ENCODE assay signal across 8 cellular contexts in genomic region chr17:29617481-29618271, GRCh38. TPM values are rescaled to one million over a fixed set of nuclear protein-coding genes. Genes with fewer than 3 reads are reported as not detected.
A peak's percentile ranks its signal among the peaks of the same experiment; 100 is the strongest.
DNase-seq lines count a peak whose midpoint lies in the region; ATAC-seq, FAIRE-seq and TF ChIP-seq lines count a peak whose summit lies in the region.

No MANE protein-coding gene starts in this region.

- DNase-seq in A549 (ENCODE audit: low read depth in 1 of 2, low spot score in 1 of 2) = peak; percentile 85 to 86
- peak; percentile 56 for DNase-seq in NCI-H146 treated with DMSO at 0.1 percent for 48 hours (lab: John Stamatoyannopoulos, UW; ENCODE audit: unreplicated experiment)
- DNase-seq in activated CD4-positive, alpha-beta T cell treated with anti-CD3 and anti-CD28 coated beads, Interleukin-2, amount 10 ng/mL, durations not matched to agents 24 days and 14 days = peak; percentile 97
- DNase-seq in colonic mucosa = peak; percentile 89
- peak; percentile 52 for DNase-seq in HepG2 (ENCODE audit: low spot score)
- DNase-seq in stimulated activated CD4-positive, alpha-beta T cell treated with anti-CD3 and anti-CD28 coated beads, Interleukin-4, amount 100 ng/mL, for 24 hours = peak; percentile 89
- no peak for DNase-seq in SHP77 treated with DMSO at 0.1 percent for 48 hours (lab: John Stamatoyannopoulos, UW)

- TF ChIP-seq CTCF in A549 (IDR thresholded peaks at IDR 0.05) (peak; percentile 96), colonic mucosa (IDR thresholded peaks at IDR 0.05) (peak; percentile 88), HepG2 (CRISPR knock-in tag; IDR thresholded peaks at IDR 0.05) (peak; percentile 90)

- no peak for FAIRE-seq in A549 (lab: Jason Lieb, UNC)
- FAIRE-seq in HepG2 (lab: Jason Lieb, UNC) = no peak

- no peaks in the 10 kb centered on the region for H3K9me3 Mint-ChIP-seq in activated CD4-positive, alpha-beta T cell treated with anti-CD3 and anti-CD28 coated beads, Interleukin-2, amount 10 ng/mL, durations not matched to agents 24 days and 14 days

- H3K4me2 ChIP-seq in A549 = peak overlapping the region; percentile 70
- H3K4me2 ChIP-seq in HepG2 (ENCODE audit: low read depth, low read length) = peak overlapping the region; percentile 97

- H3K4me1 ChIP-seq in A549 = peaks cover 57% of the 10 kb centered on the region
- peaks cover 26% of the 10 kb centered on the region for H3K4me1 ChIP-seq in colonic mucosa
- H3K4me1 ChIP-seq in HepG2 (ENCODE audit: insufficient read depth, low read length) = peaks cover 77% of the 10 kb centered on the region

- WGBS in A549 (ENCODE audit: missing lambda C conversion rate) = 38% methylated on average over 43 of the region's 68 CpGs
- 28% methylated on average over 6 of the region's 68 CpGs for WGBS in HepG2 (ENCODE audit: low lambda C conversion rate)

- in situ Hi-C loops in HepG2 (cut with HindIII; ENCODE audit: extremely low pct_ligation_motif_present, low pct_unique_long_range_greater_than_20kb) = loop anchor here (5.0 kb wide), 1 partner anchor 35 kb away; no protein-coding TSS in a partner anchor

- POLR2A ChIA-PET in A549 (lab: Yijun Ruan, JAX) = interaction anchor here (1.0 to 2.3 kb wide), 4 partner anchors 21 to 314 kb away, joined by 3 to 15 read pairs (median 6); partner anchors contain the start of gene ANKRD13B
- POLR2A ChIA-PET in HepG2 (lab: Yijun Ruan, JAX) = interaction anchor here (0.9 to 1.5 kb wide), 9 partner anchors 22 to 323 kb away, joined by 3 to 5 read pairs (median 3); partner anchors contain the start of genes NUFIP2 and TAOK1

- H4K20me1 ChIP-seq in HepG2 (ENCODE audit: insufficient read depth, low read length) = no peaks in the 10 kb centered on the region

- peak overlapping the region; percentile 93 for H3K27ac Mint-ChIP-seq in activated CD4-positive, alpha-beta T cell treated with anti-CD3 and anti-CD28 coated beads, Interleukin-2, amount 10 ng/mL, durations not matched to agents 24 days and 14 days

- H3K9ac ChIP-seq in colonic mucosa (ENCODE audit: low read depth in 2 of 2, low read length in 2 of 2) (peak overlapping the region; percentile 27 to 62), HepG2 (ENCODE audit: insufficient read depth, low read depth, low read length) (peak overlapping the region; percentile 41)

- peaks cover 40% of the 10 kb centered on the region for H3K4me1 Mint-ChIP-seq in activated CD4-positive, alpha-beta T cell treated with anti-CD3 and anti-CD28 coated beads, Interleukin-2, amount 10 ng/mL, durations not matched to agents 24 days and 14 days

- no peak overlapping the region for H2AFZ ChIP-seq in HepG2 (ENCODE audit: low read length)

- no TSS peak for BruUV-seq in HepG2 (replicated peaks; lab: Mats Ljungman, UMichigan)

- TF ChIP-seq POLR2A in A549 (IDR thresholded peaks at IDR 0.05; ENCODE audit: low read length) (no peak), HepG2 (IDR thresholded peaks at IDR 0.05; ENCODE audit: insufficient read depth in 1 of 2, low read depth in 2 of 2, low read length in 2 of 2) (no peak)

- H3K9me3 ChIP-seq in A549 (no peaks in the 10 kb centered on the region), colonic mucosa (no peaks in the 10 kb centered on the region), HepG2 (ENCODE audit: low read length) (no peaks in the 10 kb centered on the region)

- H3K27ac ChIP-seq in A549 = peak overlapping the region; percentile 63 to 82
- peak overlapping the region; percentile 37 for H3K27ac ChIP-seq in colonic mucosa
- H3K27ac ChIP-seq in HepG2 (ENCODE audit: extremely low read length, insufficient read depth, low read length) = no peak overlapping the region

- peak overlapping the region; percentile 83 for H3K4me3 Mint-ChIP-seq in activated CD4-positive, alpha-beta T cell treated with anti-CD3 and anti-CD28 coated beads, Interleukin-2, amount 10 ng/mL, durations not matched to agents 24 days and 14 days

- H3K27me3 ChIP-seq in colonic mucosa = peaks cover 4% of the 10 kb centered on the region
- H3K27me3 ChIP-seq in HepG2 (ENCODE audit: control insufficient read depth in 1 of 2, insufficient read depth in 2 of 2, low read length in 2 of 2) = peaks cover 4 to 80% of the 10 kb centered on the region in 2 experiments

- no peaks in the 10 kb centered on the region for H3K79me2 ChIP-seq in HepG2 (ENCODE audit: insufficient read depth, low read length)

- TF ChIP-seq RAD21 in A549 (conservative IDR thresholded peaks at IDR 0.05 in 1 of 2, IDR thresholded peaks at IDR 0.05 in 1 of 2) (peak; percentile 65 to 81), HepG2 (CRISPR knock-in tag; IDR thresholded peaks at IDR 0.05) (peak; percentile 51; the same call in 1 of the 2 replicates)

- CTCF ChIA-PET in A549 (lab: Yijun Ruan, JAX) (interaction anchor here (0.6 to 23.2 kb wide), 50 partner anchors 9 to 825 kb away, joined by 3 to 447 read pairs (median 4); partner anchors contain the start of genes ABHD15, ANKRD13B, SSH2 and TP53I13), HepG2 (lab: Yijun Ruan, JAX; ENCODE audit: low intra/inter-chr PET ratio, low total read pairs) (interaction anchor here (0.7 to 2.6 kb wide), 4 partner anchors 22 to 162 kb away, joined by 3 to 10 read pairs (median 4); no protein-coding TSS in a partner anchor)

- intact Hi-C loops in activated CD4-positive, alpha-beta T cell treated with anti-CD3 and anti-CD28 coated beads, Interleukin-2, amount 10 ng/mL, durations not matched to agents 24 days and 14 days (cut with micrococcal nuclease) = loop anchor here (2.0 to 5.0 kb wide), 2 partner anchors 143 to 315 kb away; partner anchors contain the start of gene SSH2
- intact Hi-C loops in colonic mucosa (cut with DNase I) = loop anchor here (5.0 kb wide), 1 partner anchor 35 kb away; no protein-coding TSS in a partner anchor
- intact Hi-C loops in HepG2 (cut with micrococcal nuclease; ENCODE audit: unreplicated experiment) = no loop called here

- ATAC-seq in A549 (peak; percentile 39 to 73), GM19023 (IDR thresholded peaks at IDR 0.05; ENCODE audit: unreplicated experiment) (peak; percentile 1), HepG2 (peak; percentile 58)

- peak overlapping the region; percentile 23; the same call in 2 of the 3 replicates for H3K4me3 ChIP-seq in A549
- peak overlapping the region; percentile 33 for H3K4me3 ChIP-seq in colonic mucosa
- H3K4me3 ChIP-seq in HepG2 (replicated peaks in 1 of 3; ENCODE audit: insufficient read depth in 1 of 3, low read depth in 2 of 3, low read length in 3 of 3) = peak overlapping the region; percentile 36 to 75 (median 42); a peak in 5 of 6 replicates

- no peaks in the 10 kb centered on the region for H3K36me3 Mint-ChIP-seq in activated CD4-positive, alpha-beta T cell treated with anti-CD3 and anti-CD28 coated beads, Interleukin-2, amount 10 ng/mL, durations not matched to agents 24 days and 14 days (ENCODE audit: low read depth)

- TF ChIP-seq EP300 in A549 (IDR thresholded peaks at IDR 0.05) (no peak), HepG2 (IDR thresholded peaks at IDR 0.05; ENCODE audit: low read depth in 2 of 2, low read length in 2 of 2) (no peak), HepG2 (CRISPR knock-in tag; IDR thresholded peaks at IDR 0.05; ENCODE audit: borderline replicate concordance) (no peak)

- H3K27me3 Mint-ChIP-seq in activated CD4-positive, alpha-beta T cell treated with anti-CD3 and anti-CD28 coated beads, Interleukin-2, amount 10 ng/mL, durations not matched to agents 24 days and 14 days = peaks cover 6% of the 10 kb centered on the region

- H3K36me3 ChIP-seq in colonic mucosa (no peaks in the 10 kb centered on the region), HepG2 (replicated peaks in 1 of 2; ENCODE audit: control insufficient read depth in 1 of 2, insufficient read depth in 2 of 2, low read length in 2 of 2) (no peaks in the 10 kb centered on the region)

RNA-seq across cellular contexts. Expression of gene CORO6, which starts 5.0 kb away (rescaled TPM):
- polyA plus RNA-seq in A549 (2011; rRNA removed) (5.0 and 6.1 TPM in 2 replicates), A549 (2017; fragmentation: RNase III; extraction: RNeasy Plus Mini Kit Qiagen cat#74134 plus additional on column Dnase treatment) (7.9 to 10.9 TPM (median 10.1 TPM) in 3 replicates), HepG2 (2011; rRNA removed) (0.82 and 1.2 TPM in 2 replicates)
- 9.2 and 10.4 TPM in 2 replicates for polyA plus RNA-seq in A549 (2012; cell fraction: cytosol; rRNA removed)
- polyA plus RNA-seq in A549 (2012; cell fraction: nucleus; rRNA removed) = 132 and 139 TPM in 2 replicates
- 11.6 and 12.8 TPM in 2 replicates for polyA minus RNA-seq in A549 (2011; rRNA and poly(A)+ RNA removed)
- 5.6 and 6.4 TPM in 2 replicates for total RNA-seq in activated CD4-positive, alpha-beta T cell treated with anti-CD3 and anti-CD28 coated beads, Interleukin-2, amount 10 ng/mL, durations not matched to agents 24 days and 14 days
- total RNA-seq in colonic mucosa (1 to 10 TPM in 1 of 2 donors, under 1 TPM in 1; 0.62 to 2.5 TPM), HepG2 (2016; rRNA removed; fragmentation: Illumina TruSeq; extraction: Trizol) (0.42 TPM in 1 of 2 replicates, not detected in the other)
- total RNA-seq in HepG2 (2016; cell fraction: cytosol; rRNA removed; fragmentation: Illumina TruSeq; extraction: Trizol; ENCODE audit: low read depth) = 0.10 TPM in 1 of 2 replicates, not detected in the other
- total RNA-seq in HepG2 (2016; cell fraction: insoluble cytoplasmic fraction; rRNA removed; fragmentation: Illumina TruSeq; extraction: Trizol) = 0.15 and 0.39 TPM in 2 replicates
- 0.14 TPM in 1 of 2 replicates, not detected in the other for total RNA-seq in HepG2 (2016; cell fraction: membrane; rRNA removed; fragmentation: Illumina TruSeq; extraction: Trizol)
- 0.38 and 0.71 TPM in 2 replicates for total RNA-seq in HepG2 (2016; cell fraction: nucleus; rRNA removed; fragmentation: Illumina TruSeq; extraction: Trizol)
- polyA plus RNA-seq in HepG2 (2011; cell fraction: cytosol; rRNA removed) = 0.20 and 0.22 TPM in 2 replicates
- 10.2 and 12.8 TPM in 2 replicates for polyA plus RNA-seq in HepG2 (2011; cell fraction: nucleus; rRNA removed)
- 0.16 and 0.25 TPM in 2 replicates for polyA plus RNA-seq in HepG2 (2012)
- polyA plus RNA-seq in HepG2 (2016; cell fraction: cytosol; fragmentation: Illumina TruSeq; extraction: Trizol; ENCODE audit: low read depth) = 0.12 TPM in 1 of 2 replicates, not detected in the other
- polyA plus RNA-seq in HepG2 (2016; cell fraction: insoluble cytoplasmic fraction; fragmentation: Illumina TruSeq; extraction: Trizol; ENCODE audit: low read depth) = 0.20 TPM in 1 of 2 replicates, not detected in the other
- not detected in 2 replicates for polyA plus RNA-seq in HepG2 (2016; cell fraction: membrane; fragmentation: Illumina TruSeq; extraction: Trizol; ENCODE audit: low read depth)
- 0.96 and 2.4 TPM in 2 replicates for polyA plus RNA-seq in HepG2 (2016; cell fraction: nucleus; fragmentation: Illumina TruSeq; extraction: Trizol; ENCODE audit: insufficient read depth, low read depth)
- 4.6 TPM in 1 of 2 replicates, not detected in the other for polyA minus RNA-seq in HepG2 (2011; rRNA and poly(A)+ RNA removed; ENCODE audit: low replicate concordance)
- polyA minus RNA-seq in HepG2 (2011; cell fraction: cytosol; rRNA and poly(A)+ RNA removed) = not detected in 2 replicates
- polyA minus RNA-seq in HepG2 (2011; cell fraction: nucleus; rRNA and poly(A)+ RNA removed) = 0.50 and 0.52 TPM in 2 replicates

RNA-seq across cellular contexts. Expression of gene ANKRD13B, which starts 24.7 kb away (rescaled TPM):
- 4.0 and 4.5 TPM in 2 replicates for polyA plus RNA-seq in A549 (2011; rRNA removed)
- polyA plus RNA-seq in A549 (2012; cell fraction: cytosol; rRNA removed) = 16.3 and 21.8 TPM in 2 replicates
- 84.1 and 142 TPM in 2 replicates for polyA plus RNA-seq in A549 (2012; cell fraction: nucleus; rRNA removed)
- polyA plus RNA-seq in A549 (2017; fragmentation: RNase III; extraction: RNeasy Plus Mini Kit Qiagen cat#74134 plus additional on column Dnase treatment) = 15.3 to 17.8 TPM (median 16.4 TPM) in 3 replicates
- polyA minus RNA-seq in A549 (2011; rRNA and poly(A)+ RNA removed) = 9.2 and 10.1 TPM in 2 replicates
- total RNA-seq in activated CD4-positive, alpha-beta T cell treated with anti-CD3 and anti-CD28 coated beads, Interleukin-2, amount 10 ng/mL, durations not matched to agents 24 days and 14 days = 43.1 and 49.8 TPM in 2 replicates
- total RNA-seq in colonic mucosa = 10 to 100 TPM in 1 of 2 donors, 1 to 10 TPM in 1; 3.1 to 10.2 TPM
- 1.6 and 1.7 TPM in 2 replicates for total RNA-seq in HepG2 (2016; rRNA removed; fragmentation: Illumina TruSeq; extraction: Trizol)
- 0.71 and 0.79 TPM in 2 replicates for total RNA-seq in HepG2 (2016; cell fraction: cytosol; rRNA removed; fragmentation: Illumina TruSeq; extraction: Trizol; ENCODE audit: low read depth)
- total RNA-seq in HepG2 (2016; cell fraction: insoluble cytoplasmic fraction; rRNA removed; fragmentation: Illumina TruSeq; extraction: Trizol) = 0.76 and 1.6 TPM in 2 replicates
- total RNA-seq in HepG2 (2016; cell fraction: membrane; rRNA removed; fragmentation: Illumina TruSeq; extraction: Trizol) = 1.5 and 1.9 TPM in 2 replicates
- 2.0 and 2.4 TPM in 2 replicates for total RNA-seq in HepG2 (2016; cell fraction: nucleus; rRNA removed; fragmentation: Illumina TruSeq; extraction: Trizol)
- polyA plus RNA-seq in HepG2 (2011; rRNA removed) = 1.8 and 2.2 TPM in 2 replicates
- polyA plus RNA-seq in HepG2 (2011; cell fraction: cytosol; rRNA removed) = 0.83 and 1.4 TPM in 2 replicates
- polyA plus RNA-seq in HepG2 (2011; cell fraction: nucleus; rRNA removed) = 9.9 and 14.7 TPM in 2 replicates
- polyA plus RNA-seq in HepG2 (2012) = 1.2 and 2.1 TPM in 2 replicates
- polyA plus RNA-seq in HepG2 (2016; cell fraction: cytosol; fragmentation: Illumina TruSeq; extraction: Trizol; ENCODE audit: low read depth) = 0.67 and 0.84 TPM in 2 replicates
- 1.7 and 2.2 TPM in 2 replicates for polyA plus RNA-seq in HepG2 (2016; cell fraction: insoluble cytoplasmic fraction; fragmentation: Illumina TruSeq; extraction: Trizol; ENCODE audit: low read depth)
- 1.7 and 1.9 TPM in 2 replicates for polyA plus RNA-seq in HepG2 (2016; cell fraction: membrane; fragmentation: Illumina TruSeq; extraction: Trizol; ENCODE audit: low read depth)
- 6.1 and 8.4 TPM in 2 replicates for polyA plus RNA-seq in HepG2 (2016; cell fraction: nucleus; fragmentation: Illumina TruSeq; extraction: Trizol; ENCODE audit: insufficient read depth, low read depth)
- 3.0 and 21.2 TPM in 2 replicates for polyA minus RNA-seq in HepG2 (2011; rRNA and poly(A)+ RNA removed; ENCODE audit: low replicate concordance)
- 1.5 and 1.8 TPM in 2 replicates for polyA minus RNA-seq in HepG2 (2011; cell fraction: cytosol; rRNA and poly(A)+ RNA removed)
- 0.75 and 1.8 TPM in 2 replicates for polyA minus RNA-seq in HepG2 (2011; cell fraction: nucleus; rRNA and poly(A)+ RNA removed)

RNA-seq across cellular contexts. Expression of gene GIT1, which starts 28.2 kb away (rescaled TPM):
- polyA plus RNA-seq in A549 (2011; rRNA removed) (53.0 and 56.8 TPM in 2 replicates), A549 (2017; fragmentation: RNase III; extraction: RNeasy Plus Mini Kit Qiagen cat#74134 plus additional on column Dnase treatment) (45.2 to 47.8 TPM (median 45.3 TPM) in 3 replicates), HepG2 (2011; rRNA removed) (30.8 and 31.5 TPM in 2 replicates)
- 73.4 and 97.2 TPM in 2 replicates for polyA plus RNA-seq in A549 (2012; cell fraction: cytosol; rRNA removed)
- 121 and 187 TPM in 2 replicates for polyA plus RNA-seq in A549 (2012; cell fraction: nucleus; rRNA removed)
- 104 and 105 TPM in 2 replicates for polyA minus RNA-seq in A549 (2011; rRNA and poly(A)+ RNA removed)
- 91.3 and 91.4 TPM in 2 replicates for total RNA-seq in activated CD4-positive, alpha-beta T cell treated with anti-CD3 and anti-CD28 coated beads, Interleukin-2, amount 10 ng/mL, durations not matched to agents 24 days and 14 days
- total RNA-seq in colonic mucosa (10 to 100 TPM; 32.8 to 54.9 TPM), HepG2 (2016; rRNA removed; fragmentation: Illumina TruSeq; extraction: Trizol) (12.9 and 14.2 TPM in 2 replicates)
- total RNA-seq in HepG2 (2016; cell fraction: cytosol; rRNA removed; fragmentation: Illumina TruSeq; extraction: Trizol; ENCODE audit: low read depth) = 6.7 and 9.1 TPM in 2 replicates
- total RNA-seq in HepG2 (2016; cell fraction: insoluble cytoplasmic fraction; rRNA removed; fragmentation: Illumina TruSeq; extraction: Trizol) = 11.3 and 13.5 TPM in 2 replicates
- total RNA-seq in HepG2 (2016; cell fraction: membrane; rRNA removed; fragmentation: Illumina TruSeq; extraction: Trizol) = 23.5 and 27.1 TPM in 2 replicates
- 11.7 and 17.3 TPM in 2 replicates for total RNA-seq in HepG2 (2016; cell fraction: nucleus; rRNA removed; fragmentation: Illumina TruSeq; extraction: Trizol)
- 17.1 and 24.2 TPM in 2 replicates for polyA plus RNA-seq in HepG2 (2011; cell fraction: cytosol; rRNA removed)
- 56.8 and 69.2 TPM in 2 replicates for polyA plus RNA-seq in HepG2 (2011; cell fraction: nucleus; rRNA removed)
- polyA plus RNA-seq in HepG2 (2012) = 15.9 and 22.4 TPM in 2 replicates
- 12.0 and 13.0 TPM in 2 replicates for polyA plus RNA-seq in HepG2 (2016; cell fraction: cytosol; fragmentation: Illumina TruSeq; extraction: Trizol; ENCODE audit: low read depth)
- polyA plus RNA-seq in HepG2 (2016; cell fraction: insoluble cytoplasmic fraction; fragmentation: Illumina TruSeq; extraction: Trizol; ENCODE audit: low read depth) = 17.0 and 22.9 TPM in 2 replicates
- 26.3 and 34.9 TPM in 2 replicates for polyA plus RNA-seq in HepG2 (2016; cell fraction: membrane; fragmentation: Illumina TruSeq; extraction: Trizol; ENCODE audit: low read depth)
- 31.9 and 33.9 TPM in 2 replicates for polyA plus RNA-seq in HepG2 (2016; cell fraction: nucleus; fragmentation: Illumina TruSeq; extraction: Trizol; ENCODE audit: insufficient read depth, low read depth)
- 51.4 and 110 TPM in 2 replicates for polyA minus RNA-seq in HepG2 (2011; rRNA and poly(A)+ RNA removed; ENCODE audit: low replicate concordance)
- 17.5 and 20.2 TPM in 2 replicates for polyA minus RNA-seq in HepG2 (2011; cell fraction: cytosol; rRNA and poly(A)+ RNA removed)
- polyA minus RNA-seq in HepG2 (2011; cell fraction: nucleus; rRNA and poly(A)+ RNA removed) = 22.8 and 25.5 TPM in 2 replicates

RNA-seq across cellular contexts. Expression of gene TP53I13, which starts 49.2 kb away (rescaled TPM):
- polyA plus RNA-seq in A549 (2011; rRNA removed) = 27.5 and 31.3 TPM in 2 replicates
- polyA plus RNA-seq in A549 (2012; cell fraction: cytosol; rRNA removed) = 54.4 and 79.1 TPM in 2 replicates
- 316 and 464 TPM in 2 replicates for polyA plus RNA-seq in A549 (2012; cell fraction: nucleus; rRNA removed)
- polyA plus RNA-seq in A549 (2017; fragmentation: RNase III; extraction: RNeasy Plus Mini Kit Qiagen cat#74134 plus additional on column Dnase treatment) = 50.5 to 59.0 TPM (median 57.8 TPM) in 3 replicates
- polyA minus RNA-seq in A549 (2011; rRNA and poly(A)+ RNA removed) = 21.7 and 42.5 TPM in 2 replicates
- 69.7 and 77.9 TPM in 2 replicates for total RNA-seq in activated CD4-positive, alpha-beta T cell treated with anti-CD3 and anti-CD28 coated beads, Interleukin-2, amount 10 ng/mL, durations not matched to agents 24 days and 14 days
- total RNA-seq in colonic mucosa = 10 to 100 TPM; 41.2 to 91.2 TPM
- total RNA-seq in HepG2 (2016; rRNA removed; fragmentation: Illumina TruSeq; extraction: Trizol) = 9.9 and 25.7 TPM in 2 replicates
- total RNA-seq in HepG2 (2016; cell fraction: cytosol; rRNA removed; fragmentation: Illumina TruSeq; extraction: Trizol; ENCODE audit: low read depth) = 17.6 and 23.7 TPM in 2 replicates
- 9.5 and 27.0 TPM in 2 replicates for total RNA-seq in HepG2 (2016; cell fraction: insoluble cytoplasmic fraction; rRNA removed; fragmentation: Illumina TruSeq; extraction: Trizol)
- 15.6 and 16.0 TPM in 2 replicates for total RNA-seq in HepG2 (2016; cell fraction: membrane; rRNA removed; fragmentation: Illumina TruSeq; extraction: Trizol)
- total RNA-seq in HepG2 (2016; cell fraction: nucleus; rRNA removed; fragmentation: Illumina TruSeq; extraction: Trizol) = 23.1 and 26.1 TPM in 2 replicates
- 16.9 and 29.2 TPM in 2 replicates for polyA plus RNA-seq in HepG2 (2011; rRNA removed)
- polyA plus RNA-seq in HepG2 (2011; cell fraction: cytosol; rRNA removed) = 15.5 and 31.8 TPM in 2 replicates
- 136 and 174 TPM in 2 replicates for polyA plus RNA-seq in HepG2 (2011; cell fraction: nucleus; rRNA removed)
- 12.7 and 18.1 TPM in 2 replicates for polyA plus RNA-seq in HepG2 (2012)
- polyA plus RNA-seq in HepG2 (2016; cell fraction: cytosol; fragmentation: Illumina TruSeq; extraction: Trizol; ENCODE audit: low read depth) = 9.2 and 10.2 TPM in 2 replicates
- 8.5 and 9.5 TPM in 2 replicates for polyA plus RNA-seq in HepG2 (2016; cell fraction: insoluble cytoplasmic fraction; fragmentation: Illumina TruSeq; extraction: Trizol; ENCODE audit: low read depth)
- 10.4 and 10.9 TPM in 2 replicates for polyA plus RNA-seq in HepG2 (2016; cell fraction: membrane; fragmentation: Illumina TruSeq; extraction: Trizol; ENCODE audit: low read depth)
- polyA plus RNA-seq in HepG2 (2016; cell fraction: nucleus; fragmentation: Illumina TruSeq; extraction: Trizol; ENCODE audit: insufficient read depth, low read depth) = 51.8 and 59.8 TPM in 2 replicates
- polyA minus RNA-seq in HepG2 (2011; rRNA and poly(A)+ RNA removed; ENCODE audit: low replicate concordance) = 25.1 and 43.5 TPM in 2 replicates
- polyA minus RNA-seq in HepG2 (2011; cell fraction: cytosol; rRNA and poly(A)+ RNA removed) = 18.8 and 20.0 TPM in 2 replicates
- 16.1 and 22.5 TPM in 2 replicates for polyA minus RNA-seq in HepG2 (2011; cell fraction: nucleus; rRNA and poly(A)+ RNA removed)

RNA-seq across cellular contexts. Expression of gene ABHD15, which starts 50.8 kb away (rescaled TPM):
- 13.5 and 16.5 TPM in 2 replicates for polyA plus RNA-seq in A549 (2011; rRNA removed)
- polyA plus RNA-seq in A549 (2012; cell fraction: cytosol; rRNA removed) = 10.6 and 15.2 TPM in 2 replicates
- polyA plus RNA-seq in A549 (2012; cell fraction: nucleus; rRNA removed) = 12.0 and 14.2 TPM in 2 replicates
- polyA plus RNA-seq in A549 (2017; fragmentation: RNase III; extraction: RNeasy Plus Mini Kit Qiagen cat#74134 plus additional on column Dnase treatment) = 13.6 to 15.8 TPM (median 14.7 TPM) in 3 replicates
- polyA minus RNA-seq in A549 (2011; rRNA and poly(A)+ RNA removed) = 19.5 and 19.6 TPM in 2 replicates
- total RNA-seq in activated CD4-positive, alpha-beta T cell treated with anti-CD3 and anti-CD28 coated beads, Interleukin-2, amount 10 ng/mL, durations not matched to agents 24 days and 14 days = 20.0 and 20.1 TPM in 2 replicates
- total RNA-seq in colonic mucosa = 10 to 100 TPM; 17.2 to 20.7 TPM
- 4.8 and 7.7 TPM in 2 replicates for total RNA-seq in HepG2 (2016; rRNA removed; fragmentation: Illumina TruSeq; extraction: Trizol)
- 0.44 and 0.91 TPM in 2 replicates for total RNA-seq in HepG2 (2016; cell fraction: cytosol; rRNA removed; fragmentation: Illumina TruSeq; extraction: Trizol; ENCODE audit: low read depth)
- 5.0 and 7.3 TPM in 2 replicates for total RNA-seq in HepG2 (2016; cell fraction: insoluble cytoplasmic fraction; rRNA removed; fragmentation: Illumina TruSeq; extraction: Trizol)
- 3.2 and 3.6 TPM in 2 replicates for total RNA-seq in HepG2 (2016; cell fraction: membrane; rRNA removed; fragmentation: Illumina TruSeq; extraction: Trizol)
- 6.6 and 6.7 TPM in 2 replicates for total RNA-seq in HepG2 (2016; cell fraction: nucleus; rRNA removed; fragmentation: Illumina TruSeq; extraction: Trizol)
- 2.4 and 2.9 TPM in 2 replicates for polyA plus RNA-seq in HepG2 (2011; rRNA removed)
- polyA plus RNA-seq in HepG2 (2011; cell fraction: cytosol; rRNA removed) = 2.6 and 2.7 TPM in 2 replicates
- 2.3 and 2.7 TPM in 2 replicates for polyA plus RNA-seq in HepG2 (2011; cell fraction: nucleus; rRNA removed)
- polyA plus RNA-seq in HepG2 (2012) = 2.3 and 2.8 TPM in 2 replicates
- polyA plus RNA-seq in HepG2 (2016; cell fraction: cytosol; fragmentation: Illumina TruSeq; extraction: Trizol; ENCODE audit: low read depth) = 0.60 and 0.61 TPM in 2 replicates
- 4.7 and 5.2 TPM in 2 replicates for polyA plus RNA-seq in HepG2 (2016; cell fraction: insoluble cytoplasmic fraction; fragmentation: Illumina TruSeq; extraction: Trizol; ENCODE audit: low read depth)
- 1.9 and 2.1 TPM in 2 replicates for polyA plus RNA-seq in HepG2 (2016; cell fraction: membrane; fragmentation: Illumina TruSeq; extraction: Trizol; ENCODE audit: low read depth)
- polyA plus RNA-seq in HepG2 (2016; cell fraction: nucleus; fragmentation: Illumina TruSeq; extraction: Trizol; ENCODE audit: insufficient read depth, low read depth) = 8.6 and 9.0 TPM in 2 replicates
- polyA minus RNA-seq in HepG2 (2011; rRNA and poly(A)+ RNA removed; ENCODE audit: low replicate concordance) = 9.2 and 15.6 TPM in 2 replicates
- 2.6 and 3.4 TPM in 2 replicates for polyA minus RNA-seq in HepG2 (2011; cell fraction: cytosol; rRNA and poly(A)+ RNA removed)
- 3.6 and 5.5 TPM in 2 replicates for polyA minus RNA-seq in HepG2 (2011; cell fraction: nucleus; rRNA and poly(A)+ RNA removed)

Comparison
In these comparisons a context has a peak if more than half of its experiments do, and no peak if none do; other contexts are left out.
1. ATAC-seq: peak in every context shown above with its lines; median percentile 58 in HepG2; 56 in A549; 1 in GM19023.
2. Of the 38 proteins assayed by ChIP-seq in both HepG2 and A549: peak only in HepG2: CHD2, KDM1A, MYC and ZSCAN20; only in A549: KDM5A, SMC3 and TP53; in both: CTCF, HMGXB4, MAX and RAD21; in neither: 25; mixed calls (peak in some experiments, not most) for 2.